Comparison of ENCODE assay signal across 8 cellular contexts in the genomic region with DNA sequence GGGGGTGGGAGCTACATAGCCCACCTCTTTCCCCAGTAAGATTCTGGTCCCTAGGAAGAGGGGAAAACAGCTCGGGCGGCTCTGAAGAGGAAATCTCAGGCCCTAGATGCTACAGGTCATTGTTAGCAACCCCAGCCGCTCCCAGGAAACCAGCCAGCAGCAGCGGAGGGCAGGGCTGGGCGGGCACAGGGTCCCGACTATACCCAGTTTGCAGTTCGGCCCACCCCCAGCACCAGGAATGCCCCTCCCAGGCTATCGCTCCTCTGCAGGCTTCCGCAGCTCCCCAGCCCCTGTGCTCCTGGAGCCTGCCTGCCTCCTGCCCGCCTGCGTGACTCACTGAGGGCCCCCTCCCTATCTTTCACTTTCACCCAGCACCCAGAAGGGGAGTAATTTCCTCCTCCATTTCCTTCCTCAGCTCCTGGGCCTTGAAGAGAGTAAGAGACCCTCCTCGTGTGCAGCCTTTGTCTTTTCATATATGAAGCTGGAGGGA. TPM values are rescaled to one million over a fixed set of nuclear protein-coding genes. Genes with fewer than 3 reads are reported as not detected.
DNase-seq lines count a peak whose midpoint lies in the region; ATAC-seq and TF ChIP-seq lines count a peak whose summit lies in the region.

No MANE protein-coding gene starts in this region.

- CTCF ChIA-PET in MCF 10A (lab: Yijun Ruan, JAX), result interaction anchor here (0.9 to 5.7 kb wide), 10 partner anchors 10 to 298 kb away, joined by 3 to 59 read pairs (median 4); no protein-coding TSS in a partner anchor
- CTCF ChIA-PET in HEK293T (lab: Yijun Ruan, JAX), result interaction anchor here (0.6 to 1.3 kb wide), 2 partner anchors 9 to 162 kb away, joined by 3 to 4 read pairs; no protein-coding TSS in a partner anchor

- H3K27ac Mint-ChIP-seq in MCF 10A (ENCODE audit: low read depth, unreplicated experiment) (peak overlapping the region; percentile 92), immature natural killer cell (peak overlapping the region; percentile 90 to 98 (median 96))

- intact Hi-C loops in MCF 10A (cut with micrococcal nuclease), result loop anchor here (1.0 to 5.0 kb wide), 3 partner anchors 17 to 146 kb away; a partner anchor contains a TSS

- peak overlapping the region; percentile 9; the same call in 1 of the 2 replicates for H3K4me3 ChIP-seq in HL-60 (replicated peaks; ENCODE audit: insufficient read depth, low read length)

- DNase-seq in CMK (ENCODE audit: low read depth) (peak; percentile 87), HL-60 (ENCODE audit: low read depth in 1 of 2, low spot score in 1 of 2) (peak in 1 of 2 experiments; percentile 81), T1000 (lab: John Stamatoyannopoulos, UW) (peak; percentile 50), MCF 10A (ENCODE audit: unreplicated experiment) (peak; percentile 84), immature natural killer cell (peak; percentile 62 to 68 (median 66)), HEK293T (ENCODE audit: extremely low spot score) (no peak)
- DNase-seq in stimulated activated CD4-positive, alpha-beta T cell treated with anti-CD3 and anti-CD28 coated beads, Interleukin-12 subunit alpha, Interleukin-12 subunit beta, amount 100 ng/mL, for 24 hours (ENCODE audit: low read depth in 2 of 2), result peak; percentile 58 to 66

- POLR2A ChIA-PET in MCF 10A (lab: Yijun Ruan, JAX), result interaction anchor here (0.6 to 9.8 kb wide), 18 partner anchors 8 to 278 kb away, joined by 3 to 296 read pairs (median 6); a partner anchor contains a TSS
- POLR2A ChIA-PET in HEK293T (lab: Yijun Ruan, JAX), result interaction anchor here (0.7 to 1.4 kb wide), 4 partner anchors 13 to 28 kb away, joined by 3 to 5 read pairs (median 4); a partner anchor contains a TSS

- no peak for ATAC-seq in GM19397 (IDR thresholded peaks at IDR 0.05; ENCODE audit: unreplicated experiment)

- TF ChIP-seq CTCF in HL-60 (IDR thresholded peaks at IDR 0.05; ENCODE audit: insufficient read depth, low read length) (no peak), MCF 10A (IDR thresholded peaks at IDR 0.05; ENCODE audit: unreplicated experiment) (no peak)

- BruUV-seq in MCF 10A (replicated peaks; lab: Mats Ljungman, UMichigan), result no TSS peak

- H3K36me3 Mint-ChIP-seq in MCF 10A (ENCODE audit: insufficient read depth, unreplicated experiment) (peaks cover 52% of the 10 kb centered on the region), immature natural killer cell (peaks cover 0 to 8% (median 0%) of the 10 kb centered on the region in 3 donors)

- no peaks in the 10 kb centered on the region for H3K27me3 ChIP-seq in HL-60 (ENCODE audit: insufficient read depth, poor library complexity, severe bottlenecking)

- H3K27ac ChIP-seq in HL-60 (replicated peaks), result peak overlapping the region; percentile 90

- H3K4me1 Mint-ChIP-seq in MCF 10A (ENCODE audit: insufficient read depth, unreplicated experiment), result peaks cover 55% of the 10 kb centered on the region
- H3K4me1 Mint-ChIP-seq in immature natural killer cell, result peaks cover 72 to 73% of the 10 kb centered on the region in 2 donors

- H3K9me3 Mint-ChIP-seq in MCF 10A (ENCODE audit: unreplicated experiment) (no peaks in the 10 kb centered on the region), immature natural killer cell (no peaks in the 10 kb centered on the region)

- peak overlapping the region; percentile 65 for H3K4me3 Mint-ChIP-seq in MCF 10A (ENCODE audit: unreplicated experiment)
- H3K4me3 Mint-ChIP-seq in immature natural killer cell, result peak overlapping the region; percentile 76 to 92 (median 85)

- no peaks in the 10 kb centered on the region for H3K27me3 Mint-ChIP-seq in MCF 10A (ENCODE audit: insufficient read depth, unreplicated experiment)
- H3K27me3 Mint-ChIP-seq in immature natural killer cell (ENCODE audit: low read depth in 3 of 3), result peaks cover 2 to 16% (median 3%) of the 10 kb centered on the region in 3 donors

TF ChIP-seq in HEK293T, 16 proteins besides CTCF, POLR2A, EP300 and RAD21:
- TF ChIP-seq TARDBP (IDR thresholded peaks at IDR 0.05) (no peak), FOXA1 (IDR thresholded peaks at IDR 0.05) (no peak), ARNT (IDR thresholded peaks at IDR 0.05) (no peak), L3MBTL2 (conservative IDR thresholded peaks at IDR 0.05) (no peak), FOXK2 (IDR thresholded peaks at IDR 0.05) (no peak), ZNF384 (IDR thresholded peaks at IDR 0.05) (no peak), BHLHE40 (IDR thresholded peaks at IDR 0.05; ENCODE audit: borderline replicate concordance) (no peak), HDGF (IDR thresholded peaks at IDR 0.05; ENCODE audit: borderline replicate concordance) (no peak), SUZ12 (IDR thresholded peaks at IDR 0.05) (no peak), NFRKB (IDR thresholded peaks at IDR 0.05) (no peak), LEF1 (IDR thresholded peaks at IDR 0.05; ENCODE audit: borderline replicate concordance) (no peak), ELF4 (IDR thresholded peaks at IDR 0.05) (no peak), CTBP1 (IDR thresholded peaks at IDR 0.05; ENCODE audit: borderline replicate concordance) (no peak), SP1 (IDR thresholded peaks at IDR 0.05) (no peak), FOXM1 (IDR thresholded peaks at IDR 0.05; ENCODE audit: borderline replicate concordance) (no peak)
- TF ChIP-seq, protein P1, sequence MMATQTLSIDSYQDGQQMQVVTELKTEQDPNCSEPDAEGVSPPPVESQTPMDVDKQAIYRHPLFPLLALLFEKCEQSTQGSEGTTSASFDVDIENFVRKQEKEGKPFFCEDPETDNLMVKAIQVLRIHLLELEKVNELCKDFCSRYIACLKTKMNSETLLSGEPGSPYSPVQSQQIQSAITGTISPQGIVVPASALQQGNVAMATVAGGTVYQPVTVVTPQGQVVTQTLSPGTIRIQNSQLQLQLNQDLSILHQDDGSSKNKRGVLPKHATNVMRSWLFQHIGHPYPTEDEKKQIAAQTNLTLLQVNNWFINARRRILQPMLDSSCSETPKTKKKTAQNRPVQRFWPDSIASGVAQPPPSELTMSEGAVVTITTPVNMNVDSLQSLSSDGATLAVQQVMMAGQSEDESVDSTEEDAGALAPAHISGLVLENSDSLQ (IDR thresholded peaks at IDR 0.05), result no peak

RNA-seq across cellular contexts. Expression of a gene that starts 27.2 kb away (rescaled TPM):
- total RNA-seq in MCF 10A (2022), result 43.3 and 46.3 TPM in 2 replicates
- polyA plus RNA-seq in immature natural killer cell, result 10 to 100 TPM; 19.6 to 39.2 (median 23.8) TPM
